1 cellular context compared by ENCODE assay signal in genomic region chr13:70208968-70209367, GRCh38.
TF ChIP-seq lines count a peak whose summit lies in the region.

No MANE protein-coding gene starts in this region.

TF ChIP-seq in HepG2, 621 proteins besides CTCF, POLR2A, EP300 and RAD21 (continued from another document):
- TF ChIP-seq FOXA3 (CRISPR knock-in tag; IDR thresholded peaks at IDR 0.05) (0 out of 2 replicates have a peak, but pooled peaks have one; percentile 54), ZNF644 (CRISPR knock-in tag; IDR thresholded peaks at IDR 0.05; ENCODE audit: low read depth) (0 out of 2 replicates have a peak, but pooled peaks have one; percentile 37), ARID5B (CRISPR knock-in tag; IDR thresholded peaks at IDR 0.05) (peak; percentile 47; the same call in 1 of the 2 replicates)
